9 cellular contexts compared by ENCODE assay signal in the genomic region with DNA sequence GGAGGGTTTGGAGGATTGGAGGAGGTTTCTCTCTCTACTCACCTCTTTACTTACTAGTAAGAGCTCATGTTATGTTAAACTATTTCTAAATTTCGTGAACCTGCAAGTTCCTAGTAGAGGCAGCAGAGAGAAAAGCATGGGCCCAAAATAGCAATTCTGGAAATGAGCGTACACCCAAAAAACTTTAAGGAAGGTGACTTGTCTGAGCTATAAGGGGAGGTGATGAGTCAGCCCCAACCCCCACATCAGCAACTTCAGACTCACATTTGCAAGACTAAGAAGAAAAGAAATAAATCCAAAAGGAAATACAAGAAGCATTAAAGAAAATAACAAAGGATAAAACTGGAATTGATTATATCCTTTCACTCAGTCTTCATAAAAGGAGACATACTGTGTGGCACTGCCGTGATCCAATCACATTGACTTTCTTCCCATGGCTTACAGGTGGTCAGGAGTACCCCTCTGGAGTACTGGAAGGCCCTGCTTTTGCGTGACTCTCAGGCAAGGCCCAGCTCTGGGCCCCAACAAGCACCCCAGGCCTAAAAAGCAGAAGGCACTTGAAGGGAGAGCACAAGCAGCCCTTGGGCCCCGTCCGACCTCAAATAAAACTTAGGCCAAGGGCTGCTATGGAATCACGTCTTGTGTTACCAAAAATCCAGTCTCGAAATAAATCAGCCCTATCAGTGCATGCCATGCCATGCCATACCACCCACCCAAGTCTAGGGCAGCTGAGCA. TPM values are rescaled to one million over a fixed set of nuclear protein-coding genes. Genes with fewer than 3 reads are reported as not detected.
DNase-seq lines count a peak whose midpoint lies in the region; ATAC-seq and TF ChIP-seq lines count a peak whose summit lies in the region.
"Had no signal": no experiment of that assay in that cellular context is flagged by ENCODE, and none has a peak within 500 bp of the region (broad histone marks: within the 10 kb centered on the region; RNA-seq: fewer than 3 reads in every experiment).

No MANE protein-coding gene starts in this region.

- H3K4me1 Mint-ChIP-seq in osteocyte (ENCODE audit: unreplicated experiment), result peaks cover 60% of the 10 kb centered on the region

- in situ Hi-C loops in brain microvascular endothelial cell (cut with HindIII; ENCODE audit: low pct_ligation_motif_present, low sequenced_read_pairs), result no loop called here

- H3K9me3 ChIP-seq in BLaER1 treated with 17β-estradiol and CSF1 and Interleukin-3, amounts not matched to agents 10 nM and 100 nM (replicated peaks in 1 of 11), result peaks cover 0 to 18% (median 13%) of the 10 kb centered on the region in 11 experiments; a peak in 16 of 22 replicates
- H3K9me3 ChIP-seq in WERI-Rb-1 (ENCODE audit: severe bottlenecking), result peaks cover 3% of the 10 kb centered on the region
- H3K9me3 ChIP-seq: ovary had no signal

- peaks cover 0 to 13% (median 7%) of the 10 kb centered on the region in 11 experiments; a peak in 10 of 22 replicates for H3K36me3 ChIP-seq in BLaER1 treated with 17β-estradiol and CSF1 and Interleukin-3, amounts not matched to agents 10 nM and 100 nM
- no peaks in the 10 kb centered on the region for H3K36me3 ChIP-seq in brain microvascular endothelial cell (replicated peaks)
- no peaks in the 10 kb centered on the region for H3K36me3 ChIP-seq in WERI-Rb-1
- H3K36me3 ChIP-seq: ovary had no signal

- no peak for ATAC-seq in HG02884 (IDR thresholded peaks at IDR 0.05; ENCODE audit: unreplicated experiment)
- ATAC-seq in HG03460 (IDR thresholded peaks at IDR 0.05; ENCODE audit: unreplicated experiment), result no peak

- peak overlapping the region in 5 of 10 experiments; percentile 8 to 46 (median 17); a peak in 8 of 20 replicates for H3K4me3 ChIP-seq in BLaER1 treated with 17β-estradiol and CSF1 and Interleukin-3, amounts not matched to agents 10 nM and 100 nM
- H3K4me3 ChIP-seq in brain microvascular endothelial cell (ENCODE audit: low read depth, low read length) (no peak overlapping the region), WERI-Rb-1 (ENCODE audit: low read depth, low read length) (no peak overlapping the region)
- H3K4me3 ChIP-seq: ovary had no signal

- peak overlapping the region in 8 of 11 experiments; percentile 33 to 76 (median 54); a peak in 13 of 22 replicates for H3K9ac ChIP-seq in BLaER1 treated with 17β-estradiol and CSF1 and Interleukin-3, amounts not matched to agents 10 nM and 100 nM

- H3K4me3 Mint-ChIP-seq in osteocyte (ENCODE audit: unreplicated experiment), result no peak overlapping the region

- TF ChIP-seq CTCF in brain microvascular endothelial cell (IDR thresholded peaks at IDR 0.05; ENCODE audit: low read depth, low read length, missing control alignments) (no peak), osteocyte (IDR thresholded peaks at IDR 0.05) (no peak), WERI-Rb-1 (IDR thresholded peaks at IDR 0.05; ENCODE audit: low read depth, low read length) (no peak)

- peaks cover 78 to 100% (median 100%) of the 10 kb centered on the region in 10 experiments for H3K4me1 ChIP-seq in BLaER1 treated with 17β-estradiol and CSF1 and Interleukin-3, amounts not matched to agents 10 nM and 100 nM

- peaks cover 6% of the 10 kb centered on the region for H3K36me3 Mint-ChIP-seq in osteocyte (ENCODE audit: unreplicated experiment)

- no peaks in the 10 kb centered on the region for H3K9me3 Mint-ChIP-seq in osteocyte (ENCODE audit: unreplicated experiment)

- DNase-seq in MV-4-11 (lab: John Stamatoyannopoulos, UW), result peak; percentile 58
- DNase-seq in brain microvascular endothelial cell, result no peak
- no peak for DNase-seq in osteocyte (ENCODE audit: extremely low spot score, unreplicated experiment)
- no peak for DNase-seq in NCI-H748 treated with DMSO at 0.1 percent for 48 hours (lab: John Stamatoyannopoulos, UW)
- no peak for DNase-seq in WERI-Rb-1
- DNase-seq: ovary had no signal

- H4K20me1 ChIP-seq in BLaER1 treated with 17β-estradiol and CSF1 and Interleukin-3, amounts not matched to agents 10 nM and 100 nM, result peaks cover 43 to 100% (median 80%) of the 10 kb centered on the region in 11 experiments

- H3K27ac ChIP-seq in BLaER1 treated with 17β-estradiol and CSF1 and Interleukin-3, amounts not matched to agents 10 nM and 100 nM, result peak overlapping the region in 10 of 11 experiments; percentile 55 to 97 (median 66); a peak in 20 of 22 replicates
- H3K27ac ChIP-seq in brain microvascular endothelial cell (peak overlapping the region; percentile 71), WERI-Rb-1 (no peak overlapping the region)

- H3K27me3 ChIP-seq in BLaER1 treated with 17β-estradiol and CSF1 and Interleukin-3, amounts not matched to agents 10 nM and 100 nM, result no peaks in the 10 kb centered on the region
- no peaks in the 10 kb centered on the region for H3K27me3 ChIP-seq in brain microvascular endothelial cell (replicated peaks)
- H3K27me3 ChIP-seq in WERI-Rb-1 (ENCODE audit: insufficient read depth, low read depth, severe bottlenecking), result no peaks in the 10 kb centered on the region
- H3K27me3 ChIP-seq: ovary had no signal

- peak overlapping the region; percentile 70 for H3K27ac Mint-ChIP-seq in osteocyte (ENCODE audit: unreplicated experiment)

- no peaks in the 10 kb centered on the region for H3K27me3 Mint-ChIP-seq in osteocyte (ENCODE audit: unreplicated experiment)

- peak overlapping the region; percentile 71 to 100 (median 89) for H3K4me2 ChIP-seq in BLaER1 treated with 17β-estradiol and CSF1 and Interleukin-3, amounts not matched to agents 10 nM and 100 nM

RNA-seq across cellular contexts. Expression of a gene that starts 14.3 kb away (rescaled TPM):
- total RNA-seq in osteocyte, result 51.0 and 51.7 TPM in 2 replicates
